ENCODE assay signal across 22 cellular contexts in the genomic region with DNA sequence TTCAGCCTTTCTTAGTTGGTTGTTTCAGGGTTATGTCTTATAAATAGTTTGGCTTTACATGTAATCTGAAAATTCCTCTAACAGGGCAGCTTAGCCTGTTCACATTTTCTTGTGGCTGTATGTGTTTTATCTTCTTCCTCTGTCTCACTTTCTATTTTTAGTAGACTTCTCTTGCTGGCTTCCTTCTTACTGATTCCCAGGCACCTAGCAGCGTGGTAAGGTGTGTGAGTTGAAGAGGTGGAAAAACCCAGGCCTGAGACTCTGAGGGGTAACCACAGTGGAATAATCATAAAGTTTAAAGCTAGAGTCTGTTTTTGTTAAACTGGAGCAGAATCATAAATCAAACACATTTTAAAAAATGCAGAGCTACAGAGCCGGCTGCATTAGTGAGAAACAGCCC.
A peak's percentile ranks its signal among the peaks of the same experiment; 100 is the strongest.
DNase-seq lines count a peak whose midpoint lies in the region; ATAC-seq and TF ChIP-seq lines count a peak whose summit lies in the region.
"Had no signal": no experiment of that assay in that cellular context is flagged by ENCODE, and none has a peak within 500 bp of the region (broad histone marks: within the 10 kb centered on the region; RNA-seq: fewer than 3 reads in every experiment).

No MANE protein-coding gene starts in this region.

- ATAC-seq in WTC11: no peak
- ATAC-seq: foreskin keratinocyte, Right ventricle myocardium inferior had no signal

- H3K9me3 Mint-ChIP-seq in CD14-positive monocyte (peaks cover 0 to 3% (median 0%) of the 10 kb centered on the region in 7 donors), WTC11 (no peaks in the 10 kb centered on the region), glutamatergic neuron (ENCODE audit: unreplicated experiment) (peaks cover 4% of the 10 kb centered on the region)

- CTCF ChIA-PET in WTC11 (lab: Charles Lee): no interaction called here

- H3K27ac Mint-ChIP-seq in CD14-positive monocyte (peak overlapping the region; percentile 54 to 91 (median 76)), WTC11 (peak overlapping the region; percentile 28; the same call in 1 of the 2 replicates), glutamatergic neuron (ENCODE audit: unreplicated experiment) (no peak overlapping the region)

- POLR2A ChIA-PET in WTC11 (lab: Charles Lee): no interaction called here

- H3K4me3 ChIP-seq in fibroblast of villous mesenchyme (ENCODE audit: low read depth, low read length): no peak overlapping the region
- H3K4me3 ChIP-seq: lung had no signal

- H3K27me3 Mint-ChIP-seq in CD14-positive monocyte (ENCODE audit: low read depth in 3 of 3) (peaks cover 0 to 2% (median 0%) of the 10 kb centered on the region in 3 donors), WTC11 (ENCODE audit: low read depth) (no peaks in the 10 kb centered on the region), glutamatergic neuron (ENCODE audit: unreplicated experiment) (peaks cover 8% of the 10 kb centered on the region)

- TF ChIP-seq CTCF in CD14-positive monocyte (IDR thresholded peaks at IDR 0.05) (no peak), WTC11 (IDR thresholded peaks at IDR 0.05) (no peak), fibroblast of villous mesenchyme (IDR thresholded peaks at IDR 0.05; ENCODE audit: insufficient read depth, low read depth, low read length) (no peak), glutamatergic neuron (IDR thresholded peaks at IDR 0.05; ENCODE audit: partially characterized antibody, unreplicated experiment) (no peak)

- DNase-seq in NOMO-1 treated with DMSO at 0.1 percent for 48 hours (lab: John Stamatoyannopoulos, UW; ENCODE audit: unreplicated experiment): peak; percentile 7
- no peak for DNase-seq in NOMO-1 treated with dmso at 0.1 percent for 144 hours (lab: John Stamatoyannopoulos, UW; ENCODE audit: unreplicated experiment)
- DNase-seq in CD14-positive monocyte (ENCODE audit: low spot score): no peak
- DNase-seq in WTC11 (ENCODE audit: low spot score): no peak
- peak; percentile 56 for DNase-seq in fibroblast of villous mesenchyme (ENCODE audit: low read depth)
- DNase-seq in glutamatergic neuron: no peak
- DNase-seq in putamen (ENCODE audit: low spot score): no peak
- no peak for DNase-seq in NCI-H2107 treated with DMSO at 0.1 percent for 48 hours (lab: John Stamatoyannopoulos, UW; ENCODE audit: unreplicated experiment)
- DNase-seq: 8988T; activated effector memory CD4-positive, alpha-beta T cell treated with anti-CD3 and anti-CD28 coated beads, Interleukin-2, amount 50 U/mL, for 16 hours; BE2C; foreskin keratinocyte; hypothalamus; KG1; kidney; NCI-H1092; NCI-H2081 treated with DMSO at 0.1 percent for 48 hours; NCI-H524 treated with DMSO at 0.1 percent for 48 hours; stimulated activated CD4-positive, alpha-beta T cell treated with anti-CD3 and anti-CD28 coated beads, Interleukin-1b, Interleukin-23, amount 100 ng/mL, for 48 hours; stimulated activated naive CD4-positive, alpha-beta T cell treated with Interleukin-2 at 50 U/mL for 16 hours had no signal

- peaks cover 58% of the 10 kb centered on the region for H3K4me1 Mint-ChIP-seq in CD14-positive monocyte
- H3K4me1 Mint-ChIP-seq in WTC11: peaks cover 8% of the 10 kb centered on the region
- H3K4me1 Mint-ChIP-seq in glutamatergic neuron (ENCODE audit: low read depth, unreplicated experiment): peaks cover 22% of the 10 kb centered on the region

- H3K4me3 Mint-ChIP-seq in CD14-positive monocyte: no peak overlapping the region
- no peak overlapping the region for H3K4me3 Mint-ChIP-seq in WTC11
- no peak overlapping the region for H3K4me3 Mint-ChIP-seq in glutamatergic neuron (ENCODE audit: unreplicated experiment)

- peaks cover 35 to 65% of the 10 kb centered on the region in 2 donors for H3K36me3 Mint-ChIP-seq in CD14-positive monocyte
- peaks cover 8% of the 10 kb centered on the region; the same call in 1 of the 2 replicates for H3K36me3 Mint-ChIP-seq in WTC11
- H3K36me3 Mint-ChIP-seq in glutamatergic neuron (ENCODE audit: unreplicated experiment): no peaks in the 10 kb centered on the region

- intact Hi-C loops in CD14-positive monocyte (cut with micrococcal nuclease): no loop called here

TF ChIP-seq in WTC11, 78 proteins besides CTCF, POLR2A, EP300 and RAD21:
- TF ChIP-seq IRF2 (CRISPR knock-in tag; IDR thresholded peaks at IDR 0.05; ENCODE audit: borderline replicate concordance, low read depth): no peak
- TF ChIP-seq ETV6 (CRISPR knock-in tag; IDR thresholded peaks at IDR 0.05): no peak
- TF ChIP-seq, protein P1, sequence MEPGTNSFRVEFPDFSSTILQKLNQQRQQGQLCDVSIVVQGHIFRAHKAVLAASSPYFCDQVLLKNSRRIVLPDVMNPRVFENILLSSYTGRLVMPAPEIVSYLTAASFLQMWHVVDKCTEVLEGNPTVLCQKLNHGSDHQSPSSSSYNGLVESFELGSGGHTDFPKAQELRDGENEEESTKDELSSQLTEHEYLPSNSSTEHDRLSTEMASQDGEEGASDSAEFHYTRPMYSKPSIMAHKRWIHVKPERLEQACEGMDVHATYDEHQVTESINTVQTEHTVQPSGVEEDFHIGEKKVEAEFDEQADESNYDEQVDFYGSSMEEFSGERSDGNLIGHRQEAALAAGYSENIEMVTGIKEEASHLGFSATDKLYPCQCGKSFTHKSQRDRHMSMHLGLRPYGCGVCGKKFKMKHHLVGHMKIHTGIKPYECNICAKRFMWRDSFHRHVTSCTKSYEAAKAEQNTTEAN (CRISPR knock-in tag; IDR thresholded peaks at IDR 0.05): no peak
- no peak for TF ChIP-seq ZNF317 (CRISPR knock-in tag; IDR thresholded peaks at IDR 0.05; ENCODE audit: borderline replicate concordance, low read depth)
- no peak for TF ChIP-seq KAT7 (CRISPR knock-in tag; IDR thresholded peaks at IDR 0.05; ENCODE audit: borderline replicate concordance)
- TF ChIP-seq ZNF671 (CRISPR knock-in tag; IDR thresholded peaks at IDR 0.05): no peak
- TF ChIP-seq, protein P2, sequence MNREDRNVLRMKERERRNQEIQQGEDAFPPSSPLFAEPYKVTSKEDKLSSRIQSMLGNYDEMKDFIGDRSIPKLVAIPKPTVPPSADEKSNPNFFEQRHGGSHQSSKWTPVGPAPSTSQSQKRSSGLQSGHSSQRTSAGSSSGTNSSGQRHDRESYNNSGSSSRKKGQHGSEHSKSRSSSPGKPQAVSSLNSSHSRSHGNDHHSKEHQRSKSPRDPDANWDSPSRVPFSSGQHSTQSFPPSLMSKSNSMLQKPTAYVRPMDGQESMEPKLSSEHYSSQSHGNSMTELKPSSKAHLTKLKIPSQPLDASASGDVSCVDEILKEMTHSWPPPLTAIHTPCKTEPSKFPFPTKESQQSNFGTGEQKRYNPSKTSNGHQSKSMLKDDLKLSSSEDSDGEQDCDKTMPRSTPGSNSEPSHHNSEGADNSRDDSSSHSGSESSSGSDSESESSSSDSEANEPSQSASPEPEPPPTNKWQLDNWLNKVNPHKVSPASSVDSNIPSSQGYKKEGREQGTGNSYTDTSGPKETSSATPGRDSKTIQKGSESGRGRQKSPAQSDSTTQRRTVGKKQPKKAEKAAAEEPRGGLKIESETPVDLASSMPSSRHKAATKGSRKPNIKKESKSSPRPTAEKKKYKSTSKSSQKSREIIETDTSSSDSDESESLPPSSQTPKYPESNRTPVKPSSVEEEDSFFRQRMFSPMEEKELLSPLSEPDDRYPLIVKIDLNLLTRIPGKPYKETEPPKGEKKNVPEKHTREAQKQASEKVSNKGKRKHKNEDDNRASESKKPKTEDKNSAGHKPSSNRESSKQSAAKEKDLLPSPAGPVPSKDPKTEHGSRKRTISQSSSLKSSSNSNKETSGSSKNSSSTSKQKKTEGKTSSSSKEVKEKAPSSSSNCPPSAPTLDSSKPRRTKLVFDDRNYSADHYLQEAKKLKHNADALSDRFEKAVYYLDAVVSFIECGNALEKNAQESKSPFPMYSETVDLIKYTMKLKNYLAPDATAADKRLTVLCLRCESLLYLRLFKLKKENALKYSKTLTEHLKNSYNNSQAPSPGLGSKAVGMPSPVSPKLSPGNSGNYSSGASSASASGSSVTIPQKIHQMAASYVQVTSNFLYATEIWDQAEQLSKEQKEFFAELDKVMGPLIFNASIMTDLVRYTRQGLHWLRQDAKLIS (CRISPR knock-in tag; IDR thresholded peaks at IDR 0.05; ENCODE audit: borderline replicate concordance): no peak
- no peak for TF ChIP-seq TP53 (CRISPR knock-in tag; IDR thresholded peaks at IDR 0.05)

Comparison
In these comparisons a context has a peak if more than half of its experiments do, and no peak if none do; other contexts are left out.
1. DNase-seq: peak in NOMO-1 treated with DMSO at 0.1 percent for 48 hours (single experiment) and fibroblast of villous mesenchyme (single experiment); none in NOMO-1 treated with dmso at 0.1 percent for 144 hours (single experiment), CD14-positive monocyte (single experiment), WTC11 (single experiment), glutamatergic neuron (single experiment), putamen (single experiment) and NCI-H2107 treated with DMSO at 0.1 percent for 48 hours (single experiment).